Comparison of ENCODE assay signal across 1 cellular context in genomic region chrX:97639526-97639925, GRCh38.
TF ChIP-seq lines count a peak whose summit lies in the region.

No MANE protein-coding gene starts in this region.

TF ChIP-seq in GM12878, 131 proteins besides CTCF, POLR2A, EP300 and RAD21 (continued from another document):
- TF ChIP-seq ZNF687 (IDR thresholded peaks at IDR 0.05) (no peak), JUND (IDR thresholded peaks at IDR 0.05; ENCODE audit: low read depth, low read length) (no peak)
